8 cellular contexts compared by ENCODE assay signal in the genomic region with DNA sequence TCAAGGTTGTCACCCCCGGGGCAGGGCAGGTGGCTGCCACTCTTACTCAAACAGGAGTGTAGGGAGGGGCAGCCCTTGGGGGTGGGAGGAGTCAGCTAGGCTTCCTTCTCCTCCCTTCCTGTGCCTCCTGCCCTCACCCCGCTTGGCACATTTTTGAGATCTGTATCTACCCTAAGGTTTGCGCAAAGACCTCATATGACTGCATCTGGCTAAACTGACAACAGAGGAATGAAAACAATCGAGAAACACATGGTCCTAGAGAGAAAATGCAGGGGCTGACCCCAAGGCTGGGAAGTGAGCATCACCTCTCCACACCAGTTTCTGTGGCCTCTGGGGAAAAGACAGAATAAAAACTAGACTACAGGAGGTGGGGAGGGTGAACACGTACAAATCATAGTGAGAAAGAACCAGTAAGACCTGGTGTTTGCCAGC.
DNase-seq lines count a peak whose midpoint lies in the region; ATAC-seq and TF ChIP-seq lines count a peak whose summit lies in the region.

No MANE protein-coding gene starts in this region.

- no peak for TF ChIP-seq POLR2A in erythroblast (IDR thresholded peaks at IDR 0.05; ENCODE audit: low read length)

- DNase-seq in NCI-H2171 treated with DMSO at 0.1 percent for 48 hours (lab: John Stamatoyannopoulos, UW): peak; percentile 79
- DNase-seq in activated T-helper 1 cell treated with Interleukin-2 at 50 U/mL for 16 hours (ENCODE audit: low read depth): peak; percentile 44
- peak; percentile 21 to 37 for DNase-seq in stimulated activated CD4-positive, alpha-beta T cell treated with anti-CD3 and anti-CD28 coated beads, Interleukin-1b, Interleukin-23, amount 100 ng/mL, for 4 hours (ENCODE audit: low read depth in 2 of 2)
- no peak for DNase-seq in erythroblast (lab: John Stamatoyannopoulos, UW)

- ATAC-seq in GM21825 (IDR thresholded peaks at IDR 0.05; ENCODE audit: unreplicated experiment) (peak; percentile 62), GM18498 (IDR thresholded peaks at IDR 0.05; ENCODE audit: unreplicated experiment) (no peak), GM19397 (IDR thresholded peaks at IDR 0.05; ENCODE audit: unreplicated experiment) (no peak), HG03342 (IDR thresholded peaks at IDR 0.05; ENCODE audit: unreplicated experiment) (no peak)

Comparison
In these comparisons a context has a peak if more than half of its experiments do, and no peak if none do; other contexts are left out.
1. DNase-seq: peak in NCI-H2171 treated with DMSO at 0.1 percent for 48 hours (single experiment), activated T-helper 1 cell treated with Interleukin-2 at 50 U/mL for 16 hours (single experiment) and stimulated activated CD4-positive, alpha-beta T cell treated with anti-CD3 and anti-CD28 coated beads, Interleukin-1b, Interleukin-23, amount 100 ng/mL, for 4 hours (2 of 2); none in erythroblast (0 of 2).